ENCODE assay signal across 2 cellular contexts in the genomic region with DNA sequence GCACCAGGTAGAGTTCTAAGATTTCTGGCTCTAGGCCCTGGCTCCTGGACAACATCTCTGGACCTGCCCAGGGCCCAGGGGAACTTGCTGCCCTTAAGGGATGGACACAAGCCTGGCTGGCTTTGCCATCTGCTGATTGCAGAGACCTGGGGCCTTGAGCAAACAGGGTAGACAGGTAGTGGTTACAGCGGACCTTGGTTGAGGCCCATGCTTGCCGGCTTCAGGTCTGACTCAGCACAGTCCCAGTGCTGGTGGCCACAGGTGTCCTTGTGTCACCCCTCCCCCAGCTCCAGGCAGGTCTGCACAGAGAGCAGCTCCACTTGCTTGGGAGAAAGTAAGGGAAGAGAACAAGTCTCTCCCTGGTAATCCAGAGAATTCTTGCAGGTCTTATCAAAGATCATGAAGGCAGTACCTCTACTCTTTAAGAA.
TF ChIP-seq lines count a peak whose summit lies in the region.

No MANE protein-coding gene starts in this region.

TF ChIP-seq in K562, 482 proteins besides CTCF, POLR2A, EP300 and RAD21:
- TF ChIP-seq ELF2 (CRISPR knock-in tag; IDR thresholded peaks at IDR 0.05) = no peak
- peak; percentile 37; the same call in 1 of the 2 replicates for TF ChIP-seq C11orf30 (IDR thresholded peaks at IDR 0.05; ENCODE audit: low read depth)
- TF ChIP-seq CBX2 (IDR thresholded peaks at IDR 0.05; ENCODE audit: insufficient read depth, low read length, poor library complexity, severe bottlenecking) = no peak
- no peak for TF ChIP-seq HOXB6 (CRISPR knock-in tag; IDR thresholded peaks at IDR 0.05; ENCODE audit: borderline replicate concordance)
- TF ChIP-seq, protein P1, sequence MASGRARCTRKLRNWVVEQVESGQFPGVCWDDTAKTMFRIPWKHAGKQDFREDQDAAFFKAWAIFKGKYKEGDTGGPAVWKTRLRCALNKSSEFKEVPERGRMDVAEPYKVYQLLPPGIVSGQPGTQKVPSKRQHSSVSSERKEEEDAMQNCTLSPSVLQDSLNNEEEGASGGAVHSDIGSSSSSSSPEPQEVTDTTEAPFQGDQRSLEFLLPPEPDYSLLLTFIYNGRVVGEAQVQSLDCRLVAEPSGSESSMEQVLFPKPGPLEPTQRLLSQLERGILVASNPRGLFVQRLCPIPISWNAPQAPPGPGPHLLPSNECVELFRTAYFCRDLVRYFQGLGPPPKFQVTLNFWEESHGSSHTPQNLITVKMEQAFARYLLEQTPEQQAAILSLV (tag; IDR thresholded peaks at IDR 0.05) = no peak
- TF ChIP-seq ZNF316 (IDR thresholded peaks at IDR 0.05) = peak; percentile 50
- TF ChIP-seq NFYB (IDR thresholded peaks at IDR 0.05; ENCODE audit: extremely low read depth, insufficient read length) = no peak
- TF ChIP-seq YBX1 (IDR thresholded peaks at IDR 0.05) = no peak
- TF ChIP-seq RBM15 (IDR thresholded peaks at IDR 0.05; ENCODE audit: insufficient read depth, low read length) = no peak
- TF ChIP-seq CBX3 (IDR thresholded peaks at IDR 0.05; ENCODE audit: borderline replicate concordance in 1 of 2, low read length in 2 of 2) = no peak
- no peak for TF ChIP-seq ZNF384 (IDR thresholded peaks at IDR 0.05; ENCODE audit: low read depth, low read length)
- TF ChIP-seq RBBP5 (IDR thresholded peaks at IDR 0.05; ENCODE audit: borderline replicate concordance, insufficient read depth, low read length, poor library complexity, severe bottlenecking) = no peak
- TF ChIP-seq ZNF445 (CRISPR knock-in tag; IDR thresholded peaks at IDR 0.05; ENCODE audit: low read depth) = no peak
- TF ChIP-seq MTA1 (IDR thresholded peaks at IDR 0.05; ENCODE audit: borderline replicate concordance) = no peak
- TF ChIP-seq ZNF347 (CRISPR knock-in tag; IDR thresholded peaks at IDR 0.05; ENCODE audit: low read depth) = no peak
- peak; percentile 34; the same call in 1 of the 2 replicates for TF ChIP-seq NFE2 (IDR thresholded peaks at IDR 0.05; ENCODE audit: low read depth)
- no peak for TF ChIP-seq DMBX1 (CRISPR knock-in tag; IDR thresholded peaks at IDR 0.05; ENCODE audit: borderline replicate concordance)

TF ChIP-seq in HepG2, 621 proteins besides CTCF, POLR2A, EP300 and RAD21 (continues in another document):
- no peak for TF ChIP-seq ZNF549 (CRISPR knock-in tag; IDR thresholded peaks at IDR 0.05)
- TF ChIP-seq, protein P2, sequence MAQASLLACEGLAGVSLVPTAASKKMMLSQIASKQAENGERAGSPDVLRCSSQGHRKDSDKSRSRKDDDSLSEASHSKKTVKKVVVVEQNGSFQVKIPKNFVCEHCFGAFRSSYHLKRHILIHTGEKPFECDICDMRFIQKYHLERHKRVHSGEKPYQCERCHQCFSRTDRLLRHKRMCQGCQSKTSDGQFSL (CRISPR knock-in tag; IDR thresholded peaks at IDR 0.05) = no peak
- TF ChIP-seq ATM (IDR thresholded peaks at IDR 0.05; ENCODE audit: borderline replicate concordance) = no peak
- no peak for TF ChIP-seq ZFYVE20 (CRISPR knock-in tag; IDR thresholded peaks at IDR 0.05; ENCODE audit: borderline replicate concordance, low read depth)
- TF ChIP-seq ZNF180 (CRISPR knock-in tag; IDR thresholded peaks at IDR 0.05; ENCODE audit: borderline replicate concordance, low read depth) = no peak
- TF ChIP-seq E2F5 (CRISPR knock-in tag; conservative IDR thresholded peaks at IDR 0.05) = no peak
- TF ChIP-seq, protein P3, sequence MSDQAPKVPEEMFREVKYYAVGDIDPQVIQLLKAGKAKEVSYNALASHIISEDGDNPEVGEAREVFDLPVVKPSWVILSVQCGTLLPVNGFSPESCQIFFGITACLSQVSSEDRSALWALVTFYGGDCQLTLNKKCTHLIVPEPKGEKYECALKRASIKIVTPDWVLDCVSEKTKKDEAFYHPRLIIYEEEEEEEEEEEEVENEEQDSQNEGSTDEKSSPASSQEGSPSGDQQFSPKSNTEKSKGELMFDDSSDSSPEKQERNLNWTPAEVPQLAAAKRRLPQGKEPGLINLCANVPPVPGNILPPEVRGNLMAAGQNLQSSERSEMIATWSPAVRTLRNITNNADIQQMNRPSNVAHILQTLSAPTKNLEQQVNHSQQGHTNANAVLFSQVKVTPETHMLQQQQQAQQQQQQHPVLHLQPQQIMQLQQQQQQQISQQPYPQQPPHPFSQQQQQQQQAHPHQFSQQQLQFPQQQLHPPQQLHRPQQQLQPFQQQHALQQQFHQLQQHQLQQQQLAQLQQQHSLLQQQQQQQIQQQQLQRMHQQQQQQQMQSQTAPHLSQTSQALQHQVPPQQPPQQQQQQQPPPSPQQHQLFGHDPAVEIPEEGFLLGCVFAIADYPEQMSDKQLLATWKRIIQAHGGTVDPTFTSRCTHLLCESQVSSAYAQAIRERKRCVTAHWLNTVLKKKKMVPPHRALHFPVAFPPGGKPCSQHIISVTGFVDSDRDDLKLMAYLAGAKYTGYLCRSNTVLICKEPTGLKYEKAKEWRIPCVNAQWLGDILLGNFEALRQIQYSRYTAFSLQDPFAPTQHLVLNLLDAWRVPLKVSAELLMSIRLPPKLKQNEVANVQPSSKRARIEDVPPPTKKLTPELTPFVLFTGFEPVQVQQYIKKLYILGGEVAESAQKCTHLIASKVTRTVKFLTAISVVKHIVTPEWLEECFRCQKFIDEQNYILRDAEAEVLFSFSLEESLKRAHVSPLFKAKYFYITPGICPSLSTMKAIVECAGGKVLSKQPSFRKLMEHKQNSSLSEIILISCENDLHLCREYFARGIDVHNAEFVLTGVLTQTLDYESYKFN (CRISPR knock-in tag; conservative IDR thresholded peaks at IDR 0.05) = 0 out of 2 replicates have a peak, but pooled peaks have one; percentile 17
- TF ChIP-seq NONO (IDR thresholded peaks at IDR 0.05) = no peak
- no peak for TF ChIP-seq NONO (CRISPR knock-in tag; conservative IDR thresholded peaks at IDR 0.05)
- peak; percentile 32; the same call in 1 of the 2 replicates for TF ChIP-seq ZNF687 (CRISPR knock-in tag; IDR thresholded peaks at IDR 0.05)
- TF ChIP-seq KDM5B (CRISPR knock-in tag; IDR thresholded peaks at IDR 0.05; ENCODE audit: borderline replicate concordance) = 0 out of 2 replicates have a peak, but pooled peaks have one; percentile 27
- peak; percentile 68; the same call in 1 of the 2 replicates for TF ChIP-seq ZNF644 (CRISPR knock-in tag; IDR thresholded peaks at IDR 0.05; ENCODE audit: low read depth)
- 0 out of 2 replicates have a peak, but pooled peaks have one; percentile 20 for TF ChIP-seq SALL1 (CRISPR knock-in tag; IDR thresholded peaks at IDR 0.05)
- no peak for TF ChIP-seq ZNF326 (CRISPR knock-in tag; IDR thresholded peaks at IDR 0.05; ENCODE audit: borderline replicate concordance)
- no peak for TF ChIP-seq CCAR2 (optimal IDR thresholded peaks at IDR 0.05; ENCODE audit: low read depth, low read length)
- no peak for TF ChIP-seq NR2F6 (IDR thresholded peaks at IDR 0.05)
- TF ChIP-seq NR2F6 (CRISPR knock-in tag; IDR thresholded peaks at IDR 0.05) = no peak
- no peak for TF ChIP-seq SP2 (CRISPR knock-in tag; IDR thresholded peaks at IDR 0.05)
- TF ChIP-seq ZNF337 (CRISPR knock-in tag; IDR thresholded peaks at IDR 0.05; ENCODE audit: borderline replicate concordance, low read depth) = no peak
- TF ChIP-seq ZBTB38 (CRISPR knock-in tag; IDR thresholded peaks at IDR 0.05) = no peak
- TF ChIP-seq ZSCAN21 (CRISPR knock-in tag; IDR thresholded peaks at IDR 0.05; ENCODE audit: borderline replicate concordance) = no peak
- TF ChIP-seq NBN (conservative IDR thresholded peaks at IDR 0.05) = no peak
- TF ChIP-seq HMGA1 (CRISPR knock-in tag; conservative IDR thresholded peaks at IDR 0.05) = no peak
- TF ChIP-seq ZNF7 (CRISPR knock-in tag; IDR thresholded peaks at IDR 0.05) = no peak
- no peak for TF ChIP-seq MATR3 (CRISPR knock-in tag; IDR thresholded peaks at IDR 0.05)
- no peak for TF ChIP-seq YY1 (IDR thresholded peaks at IDR 0.05; ENCODE audit: insufficient read depth, insufficient replicate concordance, low read depth, low read length)
- TF ChIP-seq ZNF577 (CRISPR knock-in tag; IDR thresholded peaks at IDR 0.05; ENCODE audit: borderline replicate concordance, low read depth) = no peak
- TF ChIP-seq ZNF263 (CRISPR knock-in tag; IDR thresholded peaks at IDR 0.05) = no peak
- no peak for TF ChIP-seq ZNF782 (CRISPR knock-in tag; IDR thresholded peaks at IDR 0.05; ENCODE audit: borderline replicate concordance)
- TF ChIP-seq, protein P4, sequence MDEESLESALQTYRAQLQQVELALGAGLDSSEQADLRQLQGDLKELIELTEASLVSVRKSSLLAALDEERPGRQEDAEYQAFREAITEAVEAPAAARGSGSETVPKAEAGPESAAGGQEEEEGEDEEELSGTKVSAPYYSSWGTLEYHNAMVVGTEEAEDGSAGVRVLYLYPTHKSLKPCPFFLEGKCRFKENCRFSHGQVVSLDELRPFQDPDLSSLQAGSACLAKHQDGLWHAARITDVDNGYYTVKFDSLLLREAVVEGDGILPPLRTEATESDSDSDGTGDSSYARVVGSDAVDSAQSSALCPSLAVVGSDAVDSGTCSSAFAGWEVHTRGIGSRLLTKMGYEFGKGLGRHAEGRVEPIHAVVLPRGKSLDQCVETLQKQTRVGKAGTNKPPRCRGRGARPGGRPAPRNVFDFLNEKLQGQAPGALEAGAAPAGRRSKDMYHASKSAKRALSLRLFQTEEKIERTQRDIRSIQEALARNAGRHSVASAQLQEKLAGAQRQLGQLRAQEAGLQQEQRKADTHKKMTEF (CRISPR knock-in tag; IDR thresholded peaks at IDR 0.05) = no peak
- TF ChIP-seq KLF11 (CRISPR knock-in tag; IDR thresholded peaks at IDR 0.05) = no peak
- no peak for TF ChIP-seq BRD4 (CRISPR knock-in tag; IDR thresholded peaks at IDR 0.05)
- TF ChIP-seq ZNF761 (CRISPR knock-in tag; conservative IDR thresholded peaks at IDR 0.05) = no peak
- no peak for TF ChIP-seq SP1 (IDR thresholded peaks at IDR 0.05)
- no peak for TF ChIP-seq SP1 (CRISPR knock-in tag; IDR thresholded peaks at IDR 0.05)
- TF ChIP-seq ZFP36L1 (CRISPR knock-in tag; IDR thresholded peaks at IDR 0.05) = no peak
- TF ChIP-seq, protein P5, sequence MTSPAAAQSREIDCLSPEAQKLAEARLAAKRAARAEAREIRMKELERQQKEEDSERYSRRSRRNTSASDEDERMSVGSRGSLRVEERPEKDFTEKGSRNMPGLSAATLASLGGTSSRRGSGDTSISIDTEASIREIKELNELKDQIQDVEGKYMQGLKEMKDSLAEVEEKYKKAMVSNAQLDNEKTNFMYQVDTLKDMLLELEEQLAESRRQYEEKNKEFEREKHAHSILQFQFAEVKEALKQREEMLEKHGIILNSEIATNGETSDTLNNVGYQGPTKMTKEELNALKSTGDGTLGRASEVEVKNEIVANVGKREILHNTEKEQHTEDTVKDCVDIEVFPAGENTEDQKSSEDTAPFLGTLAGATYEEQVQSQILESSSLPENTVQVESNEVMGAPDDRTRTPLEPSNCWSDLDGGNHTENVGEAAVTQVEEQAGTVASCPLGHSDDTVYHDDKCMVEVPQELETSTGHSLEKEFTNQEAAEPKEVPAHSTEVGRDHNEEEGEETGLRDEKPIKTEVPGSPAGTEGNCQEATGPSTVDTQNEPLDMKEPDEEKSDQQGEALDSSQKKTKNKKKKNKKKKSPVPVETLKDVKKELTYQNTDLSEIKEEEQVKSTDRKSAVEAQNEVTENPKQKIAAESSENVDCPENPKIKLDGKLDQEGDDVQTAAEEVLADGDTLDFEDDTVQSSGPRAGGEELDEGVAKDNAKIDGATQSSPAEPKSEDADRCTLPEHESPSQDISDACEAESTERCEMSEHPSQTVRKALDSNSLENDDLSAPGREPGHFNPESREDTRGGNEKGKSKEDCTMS (CRISPR knock-in tag; conservative IDR thresholded peaks at IDR 0.05) = no peak
- TF ChIP-seq, protein P6, sequence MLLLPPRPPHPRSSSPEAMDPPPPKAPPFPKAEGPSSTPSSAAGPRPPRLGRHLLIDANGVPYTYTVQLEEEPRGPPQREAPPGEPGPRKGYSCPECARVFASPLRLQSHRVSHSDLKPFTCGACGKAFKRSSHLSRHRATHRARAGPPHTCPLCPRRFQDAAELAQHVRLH (CRISPR knock-in tag; IDR thresholded peaks at IDR 0.05; ENCODE audit: borderline replicate concordance, low read depth) = no peak
- no peak for TF ChIP-seq ZNF556 (CRISPR knock-in tag; IDR thresholded peaks at IDR 0.05; ENCODE audit: borderline replicate concordance)
- no peak for TF ChIP-seq CENPT (CRISPR knock-in tag; IDR thresholded peaks at IDR 0.05; ENCODE audit: low read depth)
- TF ChIP-seq ZNF143 (CRISPR knock-in tag; IDR thresholded peaks at IDR 0.05) = no peak
- TF ChIP-seq ZNF75D (CRISPR knock-in tag; IDR thresholded peaks at IDR 0.05; ENCODE audit: borderline replicate concordance) = no peak
- TF ChIP-seq ZNF138 (CRISPR knock-in tag; IDR thresholded peaks at IDR 0.05; ENCODE audit: low read depth) = no peak
